In the genomic region with DNA sequence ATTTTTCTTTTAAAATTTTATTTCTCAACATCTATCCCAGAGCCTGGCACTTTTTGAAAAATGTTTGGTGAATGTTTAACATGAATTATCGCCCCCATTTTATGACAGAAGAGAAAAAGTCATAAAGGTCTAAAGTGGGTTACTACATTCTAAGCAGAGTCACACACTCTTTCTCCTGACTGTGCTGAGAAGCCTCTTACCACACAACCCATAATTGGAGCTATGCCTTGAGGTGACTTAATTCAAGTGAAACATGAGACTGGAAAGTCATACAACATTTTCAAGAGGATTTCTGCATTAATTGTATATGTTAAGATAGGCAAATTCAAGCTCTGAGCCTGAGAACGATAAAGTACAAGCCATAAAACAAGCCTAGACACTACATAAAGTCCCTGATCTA, we compare ENCODE assay signal across 17 cellular contexts. TPM values are rescaled to one million over a fixed set of nuclear protein-coding genes. Genes with fewer than 3 reads are reported as not detected.
A peak's percentile ranks its signal among the peaks of the same experiment; 100 is the strongest.
DNase-seq lines count a peak whose midpoint lies in the region; ATAC-seq and TF ChIP-seq lines count a peak whose summit lies in the region.
"Had no signal": no experiment of that assay in that cellular context is flagged by ENCODE, and none has a peak within 500 bp of the region (broad histone marks: within the 10 kb centered on the region; RNA-seq: fewer than 3 reads in every experiment).

No MANE protein-coding gene starts in this region.

- H3K36me3 Mint-ChIP-seq in GM23338 (ENCODE audit: low read depth), result peaks cover 13% of the 10 kb centered on the region

- ATAC-seq in GM19455 (IDR thresholded peaks at IDR 0.05; ENCODE audit: unreplicated experiment), result no peak
- no peak for ATAC-seq in GM23338
- ATAC-seq in gastroesophageal sphincter, result no peak
- ATAC-seq: activated CD8-positive, alpha-beta T cell treated with anti-CD3 and anti-CD28 coated beads, Interleukin-2, amount 10 ng/mL, durations not matched to agents 7 days and 5 days; stimulated activated naive CD8-positive, alpha-beta T cell treated with anti-CD3 and anti-CD28 coated beads, Interleukin-15, Interleukin-2, amounts not matched to agents 100 U/mL and 50 U/mL, for 24 hours had no signal

- peaks cover 46% of the 10 kb centered on the region for H3K4me1 Mint-ChIP-seq in GM23338

- intact Hi-C loops in esophagus muscularis mucosa (cut with DNase I), result loop anchor here (10.0 kb wide), 2 partner anchors 195 to 305 kb away; no protein-coding TSS in a partner anchor

- peaks cover 13% of the 10 kb centered on the region for H3K79me2 ChIP-seq in GM23338 (replicated peaks; ENCODE audit: insufficient read depth)

- peaks cover 6% of the 10 kb centered on the region for H3K27me3 Mint-ChIP-seq in GM23338 (ENCODE audit: insufficient read depth, low read depth, poor library complexity)

- H3K9me3 ChIP-seq in esophagus muscularis mucosa (no peaks in the 10 kb centered on the region), gastroesophageal sphincter (no peaks in the 10 kb centered on the region)

- WGBS in esophagus muscularis mucosa, result 100% methylated on average over 2 of the region's 2 CpGs
- 70 to 84% methylated on average over 2 of the region's 2 CpGs for WGBS in gastroesophageal sphincter (ENCODE audit: low coverage in 1 of 2), 2 donors

- DNase-seq in EH (ENCODE audit: low read depth) (peak; percentile 64), NCI-H526 (lab: John Stamatoyannopoulos, UW) (peak; percentile 64 to 81), esophagus muscularis mucosa (ENCODE audit: extremely low spot score) (no peak), skeletal muscle cell (ENCODE audit: low read depth) (peak; percentile 90), globus pallidus (ENCODE audit: low spot score) (no peak), GM23338 (ENCODE audit: low spot score) (no peak)
- DNase-seq: activated CD8-positive, alpha-beta T cell treated with anti-CD3 and anti-CD28 coated beads, Interleukin-2, amount 10 ng/mL, durations not matched to agents 7 days and 5 days; activated effector memory CD4-positive, alpha-beta T cell treated with Interleukin-2 at 50 U/mL for 16 hours; CD4-positive, alpha-beta memory T cell; H7; NCI-H1930; NK-92 treated with Interleukin-12 subunit alpha and Interleukin-12 subunit beta, amount 100 ng/mL, for 24 hours; SHP77 treated with DMSO at 0.1 percent for 48 hours; stimulated activated naive CD8-positive, alpha-beta T cell treated with anti-CD3 and anti-CD28 coated beads, Interleukin-15, Interleukin-2, amounts not matched to agents 100 U/mL and 50 U/mL, for 24 hours; T1000 had no signal

- H3K4me3 ChIP-seq in esophagus muscularis mucosa (no peak overlapping the region), skeletal muscle cell (ENCODE audit: low read depth, low read length) (no peak overlapping the region), GM23338 (no peak overlapping the region), gastroesophageal sphincter (no peak overlapping the region)

- H2AFZ ChIP-seq in GM23338, result no peak overlapping the region

- no peak for TF ChIP-seq CTCF in esophagus muscularis mucosa (IDR thresholded peaks at IDR 0.05)
- TF ChIP-seq CTCF in GM23338 (conservative IDR thresholded peaks at IDR 0.05; ENCODE audit: low read depth in 2 of 2), result no peak
- TF ChIP-seq CTCF in gastroesophageal sphincter (IDR thresholded peaks at IDR 0.05), result no peak

- TF ChIP-seq EP300 in esophagus muscularis mucosa (IDR thresholded peaks at IDR 0.05) (no peak), gastroesophageal sphincter (IDR thresholded peaks at IDR 0.05) (no peak)

- H3K27ac ChIP-seq in esophagus muscularis mucosa (replicated peaks in 1 of 4) (peak overlapping the region; percentile 34 to 55 (median 43)), GM23338 (ENCODE audit: low read depth) (no peak overlapping the region), gastroesophageal sphincter (peak overlapping the region in 2 of 4 donors; percentile 17 to 55)

- no peak overlapping the region for H3K4me2 ChIP-seq in GM23338

- H3K4me3 Mint-ChIP-seq in GM23338, result no peak overlapping the region
- H3K4me3 Mint-ChIP-seq: activated CD8-positive, alpha-beta T cell treated with anti-CD3 and anti-CD28 coated beads, Interleukin-2, amount 10 ng/mL, durations not matched to agents 7 days and 5 days had no signal

- no peak overlapping the region for H3K27ac Mint-ChIP-seq in GM23338
- H3K27ac Mint-ChIP-seq: activated CD8-positive, alpha-beta T cell treated with anti-CD3 and anti-CD28 coated beads, Interleukin-2, amount 10 ng/mL, durations not matched to agents 7 days and 5 days; CD4-positive, alpha-beta memory T cell had no signal

- H4K20me1 ChIP-seq in GM23338 (replicated peaks; ENCODE audit: insufficient read depth), result no peaks in the 10 kb centered on the region; the same call in 1 of the 2 replicates

- H3K36me3 ChIP-seq in esophagus muscularis mucosa, result no peaks in the 10 kb centered on the region
- no peaks in the 10 kb centered on the region for H3K36me3 ChIP-seq in GM23338 (ENCODE audit: insufficient read depth)
- H3K36me3 ChIP-seq in gastroesophageal sphincter, result no peaks in the 10 kb centered on the region

- TF ChIP-seq POLR2A in esophagus muscularis mucosa (IDR thresholded peaks at IDR 0.05; ENCODE audit: low read depth) (no peak), gastroesophageal sphincter (IDR thresholded peaks at IDR 0.05) (no peak)

- H3K4me1 ChIP-seq in esophagus muscularis mucosa (peaks cover 12 to 56% (median 48%) of the 10 kb centered on the region in 4 donors), GM23338 (ENCODE audit: insufficient read depth) (peaks cover 44% of the 10 kb centered on the region), gastroesophageal sphincter (peaks cover under 1 to 49% (median 14%) of the 10 kb centered on the region in 3 donors)

- no peaks in the 10 kb centered on the region for H3K9me3 Mint-ChIP-seq in GM23338
- H3K9me3 Mint-ChIP-seq: CD4-positive, alpha-beta memory T cell had no signal

- H3F3A ChIP-seq in GM23338 (replicated peaks; ENCODE audit: low read depth), result no peaks in the 10 kb centered on the region

- no peaks in the 10 kb centered on the region for H3K27me3 ChIP-seq in esophagus muscularis mucosa
- H3K27me3 ChIP-seq in GM23338 (ENCODE audit: insufficient read depth), result no peaks in the 10 kb centered on the region
- no peaks in the 10 kb centered on the region for H3K27me3 ChIP-seq in gastroesophageal sphincter

- 0 out of 2 replicates have a peak, but pooled peaks cover 4% of the 10 kb centered on the region for H3K9me2 ChIP-seq in GM23338 (ENCODE audit: insufficient read depth)

TF ChIP-seq in GM23338, 12 proteins besides CTCF, POLR2A, EP300 and RAD21:
- TF ChIP-seq, protein P1, sequence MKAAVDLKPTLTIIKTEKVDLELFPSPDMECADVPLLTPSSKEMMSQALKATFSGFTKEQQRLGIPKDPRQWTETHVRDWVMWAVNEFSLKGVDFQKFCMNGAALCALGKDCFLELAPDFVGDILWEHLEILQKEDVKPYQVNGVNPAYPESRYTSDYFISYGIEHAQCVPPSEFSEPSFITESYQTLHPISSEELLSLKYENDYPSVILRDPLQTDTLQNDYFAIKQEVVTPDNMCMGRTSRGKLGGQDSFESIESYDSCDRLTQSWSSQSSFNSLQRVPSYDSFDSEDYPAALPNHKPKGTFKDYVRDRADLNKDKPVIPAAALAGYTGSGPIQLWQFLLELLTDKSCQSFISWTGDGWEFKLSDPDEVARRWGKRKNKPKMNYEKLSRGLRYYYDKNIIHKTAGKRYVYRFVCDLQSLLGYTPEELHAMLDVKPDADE (IDR thresholded peaks at IDR 0.05), result no peak
- no peak for TF ChIP-seq NANOG (IDR thresholded peaks at IDR 0.05; ENCODE audit: borderline replicate concordance)
- no peak for TF ChIP-seq EZH2 (IDR thresholded peaks at IDR 0.05; ENCODE audit: low read depth, unreplicated experiment)
- no peak for TF ChIP-seq CREB1 (CRISPR knock-in tag; IDR thresholded peaks at IDR 0.05; ENCODE audit: low read depth)
TF ChIP-seq in GM23338: peak in this region for 0.

RNA-seq across cellular contexts. Expression of gene DSEL, which starts 3.1 kb away (rescaled TPM):
- total RNA-seq in esophagus muscularis mucosa (1 to 10 TPM; 8.6 to 10.0 (median 9.1) TPM), gastroesophageal sphincter (10 to 100 TPM in 2 of 4 donors, 1 to 10 TPM in 2; 8.9 to 10.9 (median 9.7) TPM)
- 20.8 and 24.1 TPM in 2 replicates for total RNA-seq in GM23338 (2014; rRNA removed; shearing (Covaris generic))
- polyA plus RNA-seq in GM23338 (2016; fragmentation: Nextera tagmentation; extraction: Ambion mirVana), result 4.9 and 5.7 TPM in 2 replicates

Comparison
In these comparisons a context has a peak if more than half of its experiments do, and no peak if none do; other contexts are left out.
1. DNase-seq: peak in EH (single experiment), NCI-H526 (2 of 2) and skeletal muscle cell (single experiment); none in esophagus muscularis mucosa (single experiment), globus pallidus (single experiment) and GM23338 (single experiment).